In genomic region chr10:29239569-29240472, GRCh38 we compare ENCODE assay signal across 9 cellular contexts. TPM values are rescaled to one million over a fixed set of nuclear protein-coding genes. Genes with fewer than 3 reads are reported as not detected.
DNase-seq lines count a peak whose midpoint lies in the region; ATAC-seq and TF ChIP-seq lines count a peak whose summit lies in the region.
"Had no signal": no experiment of that assay in that cellular context is flagged by ENCODE, and none has a peak within 500 bp of the region (broad histone marks: within the 10 kb centered on the region; RNA-seq: fewer than 3 reads in every experiment).

No MANE protein-coding gene starts in this region.

- peak overlapping the region; percentile 66 for H2BK120ac ChIP-seq in mesendoderm (ENCODE audit: low read depth, low read length)

- no peak overlapping the region for H4K5ac ChIP-seq in mesendoderm (ENCODE audit: low read length)

- H3K9ac ChIP-seq in mesendoderm (ENCODE audit: low read length), result no peak overlapping the region

- TF ChIP-seq CTCF in GM06990 (IDR thresholded peaks at IDR 0.05; ENCODE audit: insufficient read depth, low read length, poor library complexity, severe bottlenecking) (peak; percentile 76), astrocyte of the cerebellum (IDR thresholded peaks at IDR 0.05; ENCODE audit: low read depth, low read length, missing control alignments) (peak; percentile 31)

- no peak for DNase-seq in GM06990 (ENCODE audit: extremely low read depth, insufficient read length)
- DNase-seq in astrocyte of the cerebellum (ENCODE audit: low read depth), result no peak
- DNase-seq in mesendoderm, result peak; percentile 86
- DNase-seq in NCI-H187 treated with DMSO at 0.1 percent for 48 hours (lab: John Stamatoyannopoulos, UW), result no peak
- no peak for DNase-seq in stimulated activated naive CD8-positive, alpha-beta T cell treated with anti-CD3 and anti-CD28 coated beads, Interleukin-15, Interleukin-2, amounts not matched to agents 100 U/mL and 50 U/mL, for 24 hours

- H3K36me3 ChIP-seq in GM06990 (ENCODE audit: control insufficient read depth, insufficient read depth, low read length) (no peaks in the 10 kb centered on the region), mesendoderm (ENCODE audit: control insufficient read depth, insufficient read depth, low read length) (no peaks in the 10 kb centered on the region)

- TF ChIP-seq EP300 in Ishikawa (IDR thresholded peaks at IDR 0.05; ENCODE audit: borderline replicate concordance), result no peak

- no CpG with 5 or more reads among the region's 15 CpGs for WGBS in mesendoderm (ENCODE audit: extremely low coverage, insufficient coverage, low lambda C conversion rate)

- no peak overlapping the region for H3K4ac ChIP-seq in mesendoderm (ENCODE audit: low read depth, low read length)

- H3K4me3 ChIP-seq in GM06990 (replicated peaks; ENCODE audit: low read depth, low read length), result no peak overlapping the region
- no peak overlapping the region for H3K4me3 ChIP-seq in astrocyte of the cerebellum (ENCODE audit: low read depth, low read length)
- no peak overlapping the region for H3K4me3 ChIP-seq in mesendoderm (ENCODE audit: low read length)
- H3K4me3 ChIP-seq: lung had no signal

- no peak overlapping the region for H3K4me2 ChIP-seq in mesendoderm (ENCODE audit: low read length)

- no peaks in the 10 kb centered on the region for H3K79me2 ChIP-seq in mesendoderm (ENCODE audit: control insufficient read depth, insufficient read depth, low read length)

- H3K18ac ChIP-seq in mesendoderm (ENCODE audit: low read length), result peak overlapping the region; percentile 30

- H3K23ac ChIP-seq in mesendoderm (ENCODE audit: low read length), result no peak overlapping the region

- no peaks in the 10 kb centered on the region for H3K79me1 ChIP-seq in mesendoderm (ENCODE audit: low read length)

- ATAC-seq in stimulated activated naive CD8-positive, alpha-beta T cell treated with anti-CD3 and anti-CD28 coated beads, Interleukin-15, Interleukin-2, amounts not matched to agents 100 U/mL and 50 U/mL, for 24 hours, result no peak
- ATAC-seq in HG03097 (IDR thresholded peaks at IDR 0.05; ENCODE audit: low FRiP score, unreplicated experiment) (no peak), GM18907 (IDR thresholded peaks at IDR 0.05; ENCODE audit: unreplicated experiment) (no peak)

- no peak overlapping the region for H4K8ac ChIP-seq in mesendoderm (ENCODE audit: low read depth, low read length)

- H3K27ac ChIP-seq in mesendoderm (ENCODE audit: low read depth, low read length), result no peak overlapping the region

- no peak overlapping the region for H2BK15ac ChIP-seq in mesendoderm (replicated peaks; ENCODE audit: low read depth)

- no peak overlapping the region for H2AK5ac ChIP-seq in mesendoderm (ENCODE audit: low read length)

- in situ Hi-C loops in astrocyte of the cerebellum (cut with HindIII; ENCODE audit: low sequenced_read_pairs), result no loop called here

- peak overlapping the region; percentile 26 for H3K56ac ChIP-seq in mesendoderm (ENCODE audit: low read length)

- TF ChIP-seq RAD21 in Ishikawa (IDR thresholded peaks at IDR 0.05; ENCODE audit: low read depth), result peak; percentile 71

- peaks cover 4% of the 10 kb centered on the region for H3K4me1 ChIP-seq in mesendoderm (ENCODE audit: control insufficient read depth, low read depth, low read length)

- no peaks in the 10 kb centered on the region; the same call in none of the 2 replicates for H3K27me3 ChIP-seq in GM06990 (replicated peaks; ENCODE audit: control insufficient read depth, insufficient read depth, low read length)
- H3K27me3 ChIP-seq in mesendoderm (ENCODE audit: insufficient read depth, low read length, poor library complexity), result no peaks in the 10 kb centered on the region

- H2BK5ac ChIP-seq in mesendoderm (ENCODE audit: low read length), result peak overlapping the region; percentile 4

TF ChIP-seq in Ishikawa, 13 proteins besides CTCF, POLR2A, EP300 and RAD21:
- no peak for TF ChIP-seq USF1 (IDR thresholded peaks at IDR 0.05)
- TF ChIP-seq EGR1 (IDR thresholded peaks at IDR 0.05), result no peak
- no peak for TF ChIP-seq TEAD4 (IDR thresholded peaks at IDR 0.05)

RNA-seq across cellular contexts. Expression of gene LYZL1, which starts 49.0 kb away (rescaled TPM):
- not detected for polyA plus RNA-seq in mesendoderm (2013, experiment 1 of 2)
- not detected for polyA plus RNA-seq in mesendoderm (2013, experiment 2 of 2)
- polyA plus RNA-seq: lung had no signal
